Comparison of ENCODE assay signal across 1 cellular context in the genomic region with DNA sequence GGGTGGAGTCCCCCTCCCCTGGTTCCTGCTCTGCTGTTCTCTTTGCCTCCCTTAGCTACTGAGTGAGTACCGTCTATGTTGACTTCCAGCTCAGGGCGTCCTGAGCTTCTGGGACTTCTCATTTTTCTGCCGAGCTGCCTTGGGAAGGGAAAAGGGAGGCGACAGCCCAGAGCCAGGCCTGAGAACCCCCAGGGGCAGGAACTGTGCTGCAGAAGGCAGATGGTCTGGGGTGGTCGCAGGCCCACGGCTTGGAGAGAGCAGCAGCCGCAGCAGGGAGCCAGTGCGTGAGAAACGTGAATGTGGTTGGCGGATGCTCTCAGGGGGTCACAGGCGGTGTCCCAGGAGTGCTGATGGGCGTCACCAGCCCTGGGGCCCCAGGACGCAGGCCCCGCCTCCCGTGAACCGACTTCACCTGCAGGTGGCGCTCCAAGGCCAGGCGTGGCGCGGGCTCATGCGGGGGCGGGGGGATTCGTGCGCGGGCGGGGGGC.
TF ChIP-seq lines count a peak whose summit lies in the region.

No MANE protein-coding gene starts in this region.

TF ChIP-seq in H1, 55 proteins besides CTCF, POLR2A, EP300 and RAD21:
- TF ChIP-seq RBBP5 (IDR thresholded peaks at IDR 0.05; ENCODE audit: borderline replicate concordance, low read depth, low read length), result no peak
- TF ChIP-seq SP1 (IDR thresholded peaks at IDR 0.05; ENCODE audit: low read depth, low read length), result 0 out of 2 replicates have a peak, but pooled peaks have one; percentile 20
- TF ChIP-seq NANOG (IDR thresholded peaks at IDR 0.05; ENCODE audit: insufficient read depth, low read depth, low read length, poor library complexity, severe bottlenecking), result no peak
- no peak for TF ChIP-seq BCL11A (IDR thresholded peaks at IDR 0.05; ENCODE audit: low read depth in 2 of 2, low read length in 2 of 2)
- TF ChIP-seq, protein P1, sequence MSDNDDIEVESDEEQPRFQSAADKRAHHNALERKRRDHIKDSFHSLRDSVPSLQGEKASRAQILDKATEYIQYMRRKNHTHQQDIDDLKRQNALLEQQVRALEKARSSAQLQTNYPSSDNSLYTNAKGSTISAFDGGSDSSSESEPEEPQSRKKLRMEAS (IDR thresholded peaks at IDR 0.05), result peak; percentile 41; the same call in 1 of the 2 replicates
- peak; percentile 58; the same call in 1 of the 2 replicates for TF ChIP-seq CREB1 (IDR thresholded peaks at IDR 0.05)
- no peak for TF ChIP-seq GTF2F1 (IDR thresholded peaks at IDR 0.05; ENCODE audit: borderline replicate concordance, low read depth, low read length)
- TF ChIP-seq SAP30 (IDR thresholded peaks at IDR 0.05; ENCODE audit: insufficient read depth, insufficient replicate concordance, low read length), result no peak
- no peak for TF ChIP-seq HDAC2 (IDR thresholded peaks at IDR 0.05; ENCODE audit: borderline replicate concordance in 1 of 2, low read depth in 2 of 2, low read length in 2 of 2)
- TF ChIP-seq TBP (IDR thresholded peaks at IDR 0.05; ENCODE audit: low read depth, low read length), result no peak
- no peak for TF ChIP-seq TEAD4 (IDR thresholded peaks at IDR 0.05; ENCODE audit: low read depth, low read length)
- TF ChIP-seq POLR2AphosphoS5 (IDR thresholded peaks at IDR 0.05; ENCODE audit: low read depth, low read length), result no peak
- no peak for TF ChIP-seq CEBPB (IDR thresholded peaks at IDR 0.05; ENCODE audit: low read depth, low read length)
- TF ChIP-seq EGR1 (IDR thresholded peaks at IDR 0.05; ENCODE audit: borderline replicate concordance, low read depth, low read length), result peak; percentile 94
- no peak for TF ChIP-seq ZNF274 (IDR thresholded peaks at IDR 0.05; ENCODE audit: borderline replicate concordance, extremely low read depth, low read length)
- TF ChIP-seq NRF1 (IDR thresholded peaks at IDR 0.05; ENCODE audit: low read depth, low read length), result no peak
- TF ChIP-seq SIX5 (IDR thresholded peaks at IDR 0.05; ENCODE audit: low read depth, low read length), result no peak
- no peak for TF ChIP-seq HDAC6 (IDR thresholded peaks at IDR 0.05; ENCODE audit: low read depth, low read length)
- no peak for TF ChIP-seq KDM5A (IDR thresholded peaks at IDR 0.05; ENCODE audit: low read length)
- TF ChIP-seq TAF1 (IDR thresholded peaks at IDR 0.05; ENCODE audit: low read depth, low read length), result no peak
- TF ChIP-seq CTBP2 (IDR thresholded peaks at IDR 0.05; ENCODE audit: borderline replicate concordance, insufficient read depth, insufficient read length, low read length), result no peak
- TF ChIP-seq ASH2L (IDR thresholded peaks at IDR 0.05; ENCODE audit: low read length), result peak; percentile 27
- no peak for TF ChIP-seq CBX5 (IDR thresholded peaks at IDR 0.05; ENCODE audit: low read depth, low read length)
- TF ChIP-seq RFX5 (IDR thresholded peaks at IDR 0.05; ENCODE audit: borderline replicate concordance, low read depth, low read length), result no peak
- TF ChIP-seq YY1 (IDR thresholded peaks at IDR 0.05; ENCODE audit: low read depth, low read length), result no peak
- TF ChIP-seq GABPA (IDR thresholded peaks at IDR 0.05; ENCODE audit: borderline replicate concordance, insufficient read depth, low read length), result 0 out of 2 replicates have a peak, but pooled peaks have one; percentile 14
TF ChIP-seq in H1: peak in this region for 6.
